In genomic region chr4:1023241-1023640, GRCh38 we compare ENCODE assay signal across 1 cellular context.
TF ChIP-seq lines count a peak whose summit lies in the region.

No MANE protein-coding gene starts in this region.

TF ChIP-seq in HEK293, 187 proteins besides CTCF, POLR2A, EP300 and RAD21 (continued from another document):
- TF ChIP-seq ZBTB11 (tag by site-specific recombination; conservative IDR thresholded peaks at IDR 0.05; ENCODE audit: low read depth) (no peak), REPIN1 (tag by site-specific recombination; IDR thresholded peaks at IDR 0.05; ENCODE audit: low read depth) (no peak), PRDM10 (tag by site-specific recombination; IDR thresholded peaks at IDR 0.05) (no peak)
- TF ChIP-seq, protein P1, sequence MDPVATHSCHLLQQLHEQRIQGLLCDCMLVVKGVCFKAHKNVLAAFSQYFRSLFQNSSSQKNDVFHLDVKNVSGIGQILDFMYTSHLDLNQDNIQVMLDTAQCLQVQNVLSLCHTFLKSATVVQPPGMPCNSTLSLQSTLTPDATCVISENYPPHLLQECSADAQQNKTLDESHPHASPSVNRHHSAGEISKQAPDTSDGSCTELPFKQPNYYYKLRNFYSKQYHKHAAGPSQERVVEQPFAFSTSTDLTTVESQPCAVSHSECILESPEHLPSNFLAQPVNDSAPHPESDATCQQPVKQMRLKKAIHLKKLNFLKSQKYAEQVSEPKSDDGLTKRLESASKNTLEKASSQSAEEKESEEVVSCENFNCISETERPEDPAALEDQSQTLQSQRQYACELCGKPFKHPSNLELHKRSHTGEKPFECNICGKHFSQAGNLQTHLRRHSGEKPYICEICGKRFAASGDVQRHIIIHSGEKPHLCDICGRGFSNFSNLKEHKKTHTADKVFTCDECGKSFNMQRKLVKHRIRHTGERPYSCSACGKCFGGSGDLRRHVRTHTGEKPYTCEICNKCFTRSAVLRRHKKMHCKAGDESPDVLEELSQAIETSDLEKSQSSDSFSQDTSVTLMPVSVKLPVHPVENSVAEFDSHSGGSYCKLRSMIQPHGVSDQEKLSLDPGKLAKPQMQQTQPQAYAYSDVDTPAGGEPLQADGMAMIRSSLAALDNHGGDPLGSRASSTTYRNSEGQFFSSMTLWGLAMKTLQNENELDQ (tag by site-specific recombination; IDR thresholded peaks at IDR 0.05; ENCODE audit: low read depth): no peak
